In genomic region chr1:109472779-109473178, GRCh38 we compare ENCODE assay signal across 21 cellular contexts. TPM values are rescaled to one million over a fixed set of nuclear protein-coding genes. Genes with fewer than 3 reads are reported as not detected.
DNase-seq lines count a peak whose midpoint lies in the region; ATAC-seq and TF ChIP-seq lines count a peak whose summit lies in the region.
"Had no signal": no experiment of that assay in that cellular context is flagged by ENCODE, and none has a peak within 500 bp of the region (broad histone marks: within the 10 kb centered on the region; RNA-seq: fewer than 3 reads in every experiment).

No MANE protein-coding gene starts in this region.

- H3K79me2 ChIP-seq in neural progenitor cell (ENCODE audit: low read depth) (no peaks in the 10 kb centered on the region), Karpas-422 (ENCODE audit: low read length) (no peaks in the 10 kb centered on the region)

- H3K9ac ChIP-seq in neural progenitor cell, result no peak overlapping the region
- peak overlapping the region in 2 of 3 donors; percentile 7 to 20 for H3K9ac ChIP-seq in skeletal muscle tissue (ENCODE audit: low read depth in 1 of 3, low read length in 3 of 3)
- H3K9ac ChIP-seq in Karpas-422 (ENCODE audit: low read length), result no peak overlapping the region

- H3K36me3 ChIP-seq in left ventricle myocardium inferior (peaks cover 13% of the 10 kb centered on the region), neural progenitor cell (no peaks in the 10 kb centered on the region), skeletal muscle tissue (ENCODE audit: control insufficient read depth in 3 of 3, insufficient read depth in 3 of 3, low read length in 3 of 3) (peaks cover 25 to 34% (median 27%) of the 10 kb centered on the region in 3 donors), Karpas-422 (ENCODE audit: insufficient read depth, low read length) (no peaks in the 10 kb centered on the region)
- H3K36me3 ChIP-seq: BE2C had no signal

- H3K27me3 Mint-ChIP-seq in neural progenitor cell (ENCODE audit: insufficient read depth, low read depth), result peaks cover 32% of the 10 kb centered on the region

- H3K9me3 Mint-ChIP-seq in neural progenitor cell, result no peaks in the 10 kb centered on the region
- H3K9me3 Mint-ChIP-seq: CD8-positive, alpha-beta memory T cell; HFFc6 had no signal

- no peaks in the 10 kb centered on the region for H3K4me1 Mint-ChIP-seq in neural progenitor cell
- H3K4me1 Mint-ChIP-seq: CD4-positive, CD25-positive, alpha-beta regulatory T cell; CD8-positive, alpha-beta memory T cell had no signal

- H3K4me3 Mint-ChIP-seq in neural progenitor cell, result peak overlapping the region; percentile 55
- H3K4me3 Mint-ChIP-seq: CD4-positive, CD25-positive, alpha-beta regulatory T cell; CD8-positive, alpha-beta memory T cell; HFFc6 had no signal

- intact Hi-C loops in left ventricle myocardium superior (cut with micrococcal nuclease), result no loop called here
- intact Hi-C loops in left ventricle myocardium inferior (cut with micrococcal nuclease), result no loop called here

- no peak overlapping the region for H3K27ac Mint-ChIP-seq in neural progenitor cell
- H3K27ac Mint-ChIP-seq: CD4-positive, CD25-positive, alpha-beta regulatory T cell; CD8-positive, alpha-beta memory T cell; HFFc6 had no signal

- H4K20me1 ChIP-seq in neural progenitor cell (ENCODE audit: low read depth), result no peaks in the 10 kb centered on the region
- H4K20me1 ChIP-seq in Karpas-422 (ENCODE audit: insufficient read depth, low read depth, low read length), result no peaks in the 10 kb centered on the region

- H3K4me1 ChIP-seq in left ventricle myocardium inferior (peaks cover 33% of the 10 kb centered on the region), neural progenitor cell (no peaks in the 10 kb centered on the region), skeletal muscle tissue (ENCODE audit: control insufficient read depth in 3 of 3, insufficient read depth in 3 of 3, low read length in 3 of 3) (peaks cover 68 to 93% (median 76%) of the 10 kb centered on the region in 3 donors), Karpas-422 (ENCODE audit: low read length) (no peaks in the 10 kb centered on the region)
- H3K4me1 ChIP-seq: BE2C had no signal

- no peak for DNase-seq in left ventricle myocardium superior
- DNase-seq in left ventricle myocardium inferior, result no peak
- no peak for DNase-seq in neural progenitor cell (ENCODE audit: low spot score)
- no peak for DNase-seq in amniotic stem cell (lab: John Stamatoyannopoulos, UW)
- DNase-seq in Karpas-422, result no peak
- DNase-seq: ACHN; BE2C; C1 segment of cervical spinal cord; CD4-positive, CD25-positive, alpha-beta regulatory T cell; CD8-positive, alpha-beta memory T cell; COR-L47; DMS 273 treated with DMSO at 0.1 percent for 48 hours; DMS53; DND-41; EL; GOT3; HFFc6 had no signal

- H3K9me3 ChIP-seq in left ventricle myocardium inferior (replicated peaks) (no peaks in the 10 kb centered on the region), neural progenitor cell (ENCODE audit: low read depth) (no peaks in the 10 kb centered on the region), skeletal muscle tissue (ENCODE audit: control insufficient read depth in 3 of 3, low read length in 3 of 3) (no peaks in the 10 kb centered on the region), Karpas-422 (ENCODE audit: low read length) (no peaks in the 10 kb centered on the region)
- H3K9me3 ChIP-seq: BE2C had no signal

- no peak overlapping the region for H2AFZ ChIP-seq in neural progenitor cell (replicated peaks)
- no peak overlapping the region for H2AFZ ChIP-seq in Karpas-422 (ENCODE audit: low read length)

- H3F3A ChIP-seq in neural progenitor cell (ENCODE audit: low read depth), result peaks cover 4% of the 10 kb centered on the region

- no peak for TF ChIP-seq CTCF in left ventricle myocardium inferior (IDR thresholded peaks at IDR 0.05; ENCODE audit: borderline replicate concordance)
- no peak for TF ChIP-seq CTCF in neural progenitor cell (IDR thresholded peaks at IDR 0.05)

- H3K4me2 ChIP-seq in neural progenitor cell, result no peak overlapping the region
- no peak overlapping the region for H3K4me2 ChIP-seq in Karpas-422 (ENCODE audit: low read depth, low read length, poor library complexity, severe bottlenecking)

- peak; percentile 24 for ATAC-seq in left ventricle myocardium superior
- ATAC-seq: HCT116 had no signal

- H3K27ac ChIP-seq in left ventricle myocardium inferior (replicated peaks), result no peak overlapping the region
- H3K27ac ChIP-seq in neural progenitor cell, result no peak overlapping the region
- H3K27ac ChIP-seq in skeletal muscle tissue (ENCODE audit: low read depth, low read length), result peak overlapping the region; percentile 39
- no peak overlapping the region for H3K27ac ChIP-seq in Karpas-422 (ENCODE audit: low read length)
- H3K27ac ChIP-seq: HL-60 had no signal

- H3K4me3 ChIP-seq in left ventricle myocardium inferior (no peak overlapping the region), neural progenitor cell (no peak overlapping the region), skeletal muscle tissue (ENCODE audit: low read length in 3 of 3) (peak overlapping the region in 1 of 3 donors; percentile 15), Karpas-422 (ENCODE audit: low read length) (no peak overlapping the region)

- H3K9me2 ChIP-seq in Karpas-422 (replicated peaks; ENCODE audit: insufficient read depth, low read length), result no peaks in the 10 kb centered on the region

- H3K36me3 Mint-ChIP-seq in neural progenitor cell, result no peaks in the 10 kb centered on the region
- H3K36me3 Mint-ChIP-seq: CD4-positive, CD25-positive, alpha-beta regulatory T cell; CD8-positive, alpha-beta memory T cell had no signal

- H3K27me3 ChIP-seq in left ventricle myocardium inferior (ENCODE audit: low read depth), result peaks cover 30% of the 10 kb centered on the region
- H3K27me3 ChIP-seq in neural progenitor cell, result peaks cover 89% of the 10 kb centered on the region
- H3K27me3 ChIP-seq in skeletal muscle tissue (ENCODE audit: control insufficient read depth in 3 of 3, insufficient read depth in 3 of 3, low read length in 3 of 3), result no peaks in the 10 kb centered on the region
- H3K27me3 ChIP-seq in Karpas-422 (ENCODE audit: low read length), result no peaks in the 10 kb centered on the region

RNA-seq across cellular contexts. Expression of gene SYPL2, which starts 6.4 kb away (rescaled TPM):
- total RNA-seq in left ventricle myocardium superior (30.4 TPM), left ventricle myocardium inferior (25.3 TPM), neural progenitor cell (ENCODE audit: low replicate concordance) (not detected in 2 replicates), skeletal muscle tissue (38.6 TPM)
- total RNA-seq in Karpas-422 (2014; rRNA removed; shearing (Covaris generic); ENCODE audit: low replicate concordance), result not detected in 2 replicates
- total RNA-seq: CD4-positive, CD25-positive, alpha-beta regulatory T cell; G401 had no signal

RNA-seq across cellular contexts. Expression of gene ATXN7L2, which starts 10.9 kb away (rescaled TPM):
- 3.4 TPM for total RNA-seq in left ventricle myocardium superior
- total RNA-seq in left ventricle myocardium inferior, result 2.1 TPM
- total RNA-seq in neural progenitor cell (ENCODE audit: low replicate concordance), result 6.5 and 8.5 TPM in 2 replicates
- total RNA-seq in skeletal muscle tissue, result 3.1 TPM
- 3.5 and 5.7 TPM in 2 replicates for total RNA-seq in Karpas-422 (2014; rRNA removed; shearing (Covaris generic); ENCODE audit: low replicate concordance)

RNA-seq across cellular contexts. Expression of gene CYB561D1, which starts 21.1 kb away (rescaled TPM):
- 4.3 TPM for total RNA-seq in left ventricle myocardium superior
- total RNA-seq in left ventricle myocardium inferior, result 4.6 TPM
- 4.3 and 6.8 TPM in 2 replicates for total RNA-seq in neural progenitor cell (ENCODE audit: low replicate concordance)
- 4.2 TPM for total RNA-seq in skeletal muscle tissue
- total RNA-seq in Karpas-422 (2014; rRNA removed; shearing (Covaris generic); ENCODE audit: low replicate concordance), result 6.2 and 7.1 TPM in 2 replicates

RNA-seq across cellular contexts. Expression of gene AMIGO1, which starts 36.7 kb away (rescaled TPM):
- total RNA-seq in left ventricle myocardium superior, result 18.4 TPM
- 19.4 TPM for total RNA-seq in left ventricle myocardium inferior
- 4.5 and 6.0 TPM in 2 replicates for total RNA-seq in neural progenitor cell (ENCODE audit: low replicate concordance)
- total RNA-seq in skeletal muscle tissue, result 8.4 TPM
- total RNA-seq in Karpas-422 (2014; rRNA removed; shearing (Covaris generic); ENCODE audit: low replicate concordance), result 0.37 and 1.1 TPM in 2 replicates

RNA-seq across cellular contexts. Expression of gene PSMA5, which starts 46.5 kb away (rescaled TPM):
- total RNA-seq in left ventricle myocardium superior, result 50.8 TPM
- total RNA-seq in left ventricle myocardium inferior, result 49.9 TPM
- total RNA-seq in neural progenitor cell (ENCODE audit: low replicate concordance), result 49.9 and 62.0 TPM in 2 replicates
- total RNA-seq in skeletal muscle tissue, result 28.2 TPM
- 48.5 and 70.4 TPM in 2 replicates for total RNA-seq in Karpas-422 (2014; rRNA removed; shearing (Covaris generic); ENCODE audit: low replicate concordance)

Comparison
In these comparisons a context has a peak if more than half of its experiments do, and no peak if none do; other contexts are left out.
1. H3K9ac ChIP-seq: peak in skeletal muscle tissue (2 of 3); none in neural progenitor cell (single experiment) and Karpas-422 (single experiment).
2. RNA of gene SYPL2, which starts 6.4 kb away (total RNA-seq): 38.6 TPM in skeletal muscle tissue (single experiment), 30.4 TPM in left ventricle myocardium superior (single experiment) and 25.3 TPM in left ventricle myocardium inferior (single experiment); not detected in neural progenitor cell and not detected in Karpas-422; every median in the first group is over 10 times any median in the second.